In the genomic region with DNA sequence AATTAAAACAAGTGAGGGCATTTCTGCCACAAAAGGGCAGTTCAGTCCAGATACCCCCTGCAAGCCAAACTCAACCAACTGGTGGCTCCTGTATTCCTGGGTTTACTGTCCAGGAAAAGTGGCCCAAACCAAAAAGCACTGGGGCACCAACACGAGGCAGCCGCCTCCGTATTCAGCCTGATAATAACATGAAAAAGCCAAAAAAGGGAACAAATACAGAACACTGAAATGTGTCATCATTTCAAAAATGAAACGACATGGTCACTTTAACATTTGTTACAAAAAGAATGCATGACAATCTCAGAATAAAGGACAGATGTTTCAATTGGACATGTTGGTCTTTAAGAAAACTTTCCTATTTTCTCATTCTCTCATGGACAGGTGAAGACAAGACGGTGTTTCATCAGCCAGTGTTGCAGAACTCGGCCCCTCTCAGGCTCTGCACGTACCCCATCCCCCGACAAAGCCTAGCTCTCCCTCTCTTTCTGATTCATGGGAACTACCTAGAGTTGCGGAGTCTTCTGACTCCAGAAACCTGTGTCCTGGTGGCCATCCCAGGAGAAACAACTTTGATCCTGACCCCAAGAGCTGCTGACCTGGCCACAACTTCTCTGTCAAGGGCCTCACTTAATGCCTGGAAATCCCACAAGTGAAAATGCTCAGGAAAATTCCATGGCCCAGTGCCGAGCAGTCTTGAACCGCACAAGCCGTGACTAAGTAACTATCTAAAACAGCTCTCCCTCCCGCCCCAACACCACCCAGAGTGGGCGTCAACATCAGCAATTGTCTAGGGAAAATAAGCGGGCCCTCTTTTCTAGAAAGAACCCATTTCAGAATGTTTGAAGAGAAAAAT, we compare ENCODE assay signal across 8 cellular contexts. TPM values are rescaled to one million over a fixed set of nuclear protein-coding genes. Genes with fewer than 3 reads are reported as not detected.
A peak's percentile ranks its signal among the peaks of the same experiment; 100 is the strongest.
DNase-seq lines count a peak whose midpoint lies in the region; ATAC-seq and TF ChIP-seq lines count a peak whose summit lies in the region.

No MANE protein-coding gene starts in this region.

- peak overlapping the region; percentile 89 to 99 for H3K27ac Mint-ChIP-seq in activated naive CD4-positive, alpha-beta T cell treated with anti-CD3 and anti-CD28 coated beads, Interleukin-2, amount 50 U/mL, for 72 hours

- no peaks in the 10 kb centered on the region for H3K27me3 ChIP-seq in heart left ventricle

- H3K27ac ChIP-seq in heart left ventricle: peak overlapping the region; percentile 49 to 96 (median 88)
- H3K27ac ChIP-seq in skin epidermis: peak overlapping the region in 20 of 21 experiments; percentile 78 to 96 (median 87)

- 52 to 59% (median 58%) methylated on average over 15 of the region's 15 CpGs for WGBS in heart left ventricle, 4 donors

- ATAC-seq in HG03175 (IDR thresholded peaks at IDR 0.05; ENCODE audit: unreplicated experiment) (peak; percentile 1), heart left ventricle (peak; percentile 40 to 72 (median 64)), HG02970 (IDR thresholded peaks at IDR 0.05; ENCODE audit: low FRiP score, unreplicated experiment) (no peak), GM21360 (IDR thresholded peaks at IDR 0.05; ENCODE audit: unreplicated experiment) (no peak)
- peak; percentile 0 to 3 for ATAC-seq in activated naive CD4-positive, alpha-beta T cell treated with anti-CD3 and anti-CD28 coated beads, Interleukin-2, amount 50 U/mL, for 72 hours

- H3K9me3 ChIP-seq in heart left ventricle: no peaks in the 10 kb centered on the region

- H3K36me3 Mint-ChIP-seq in activated naive CD4-positive, alpha-beta T cell treated with anti-CD3 and anti-CD28 coated beads, Interleukin-2, amount 50 U/mL, for 72 hours: peaks cover 7 to 13% of the 10 kb centered on the region in 2 donors

- TF ChIP-seq CTCF in heart left ventricle (IDR thresholded peaks at IDR 0.05): no peak

- DNase-seq in GM04504 (ENCODE audit: low read depth) (peak; percentile 93), heart left ventricle (peak; percentile 72 to 85 (median 80)), NCI-H1105 (lab: John Stamatoyannopoulos, UW) (no peak)
- no peak for DNase-seq in activated naive CD4-positive, alpha-beta T cell treated with anti-CD3 and anti-CD28 coated beads, Interleukin-2, amount 50 U/mL, for 72 hours (ENCODE audit: low spot score in 2 of 2)

- peak overlapping the region in 9 of 12 donors; percentile 10 to 50 (median 37) for H3K4me3 ChIP-seq in heart left ventricle
- H3K4me3 ChIP-seq in skin epidermis: peak overlapping the region in 2 of 7 experiments; percentile 13 to 15

- no peaks in the 10 kb centered on the region for H3K9me3 Mint-ChIP-seq in activated naive CD4-positive, alpha-beta T cell treated with anti-CD3 and anti-CD28 coated beads, Interleukin-2, amount 50 U/mL, for 72 hours

- TF ChIP-seq POLR2A in heart left ventricle (IDR thresholded peaks at IDR 0.05): no peak

- H3K36me3 ChIP-seq in heart left ventricle: peaks cover 0 to 46% (median 43%) of the 10 kb centered on the region in 9 donors

- intact Hi-C loops in heart left ventricle (cut with DNase I): no loop called here

- peaks cover 0 to 62% (median 55%) of the 10 kb centered on the region in 12 donors for H3K4me1 ChIP-seq in heart left ventricle

RNA-seq across cellular contexts. Expression of a gene that starts 27.1 kb away (rescaled TPM):
- total RNA-seq in activated naive CD4-positive, alpha-beta T cell treated with anti-CD3 and anti-CD28 coated beads, Interleukin-2, amount 50 U/mL, for 72 hours: 10 to 100 TPM; 44.7 to 54.9 TPM
- 10 to 100 TPM; 14.5 to 29.2 (median 20.7) TPM for total RNA-seq in heart left ventricle
- 10 to 100 TPM; 26.5 to 28.2 TPM for polyA plus RNA-seq in heart left ventricle

RNA-seq across cellular contexts. Expression of a gene that starts 55.2 kb away (rescaled TPM):
- total RNA-seq in activated naive CD4-positive, alpha-beta T cell treated with anti-CD3 and anti-CD28 coated beads, Interleukin-2, amount 50 U/mL, for 72 hours: not detected
- 1 to 10 TPM in 1 of 9 donors, under 1 TPM in 7, not detected in 1; 0.08 to 1.7 (median 0.21) TPM for total RNA-seq in heart left ventricle
- 1 to 10 TPM in 1 of 2 donors, under 1 TPM in 1; 0.32 to 1.1 TPM for polyA plus RNA-seq in heart left ventricle

Comparison
In these comparisons a context has a peak if more than half of its experiments do, and no peak if none do; other contexts are left out.
1. DNase-seq: peak in GM04504 (single experiment) and heart left ventricle (5 of 5); none in activated naive CD4-positive, alpha-beta T cell treated with anti-CD3 and anti-CD28 coated beads, Interleukin-2, amount 50 U/mL, for 72 hours (0 of 2) and NCI-H1105 (single experiment).
2. ATAC-seq: peak in HG03175 (single experiment), activated naive CD4-positive, alpha-beta T cell treated with anti-CD3 and anti-CD28 coated beads, Interleukin-2, amount 50 U/mL, for 72 hours (2 of 2) and heart left ventricle (4 of 4); none in HG02970 (single experiment) and GM21360 (single experiment).